ENCODE assay signal across 2 cellular contexts in genomic region chr10:91215384-91215783, GRCh38.
TF ChIP-seq lines count a peak whose summit lies in the region.

No MANE protein-coding gene starts in this region.

TF ChIP-seq in IMR-90, 13 proteins besides CTCF, POLR2A, EP300 and RAD21:
- no peak for TF ChIP-seq MXI1 (IDR thresholded peaks at IDR 0.05; ENCODE audit: borderline replicate concordance, low read depth, low read length)
- TF ChIP-seq MAFK (IDR thresholded peaks at IDR 0.05; ENCODE audit: low read depth, low read length) = peak; percentile 15; the same call in 1 of the 2 replicates
TF ChIP-seq in IMR-90: peak in this region for 1.

TF ChIP-seq in SK-N-SH, 30 proteins besides CTCF, POLR2A, EP300 and RAD21:
- TF ChIP-seq YY1 (IDR thresholded peaks at IDR 0.05; ENCODE audit: low read depth) = no peak
- TF ChIP-seq TAF1 (IDR thresholded peaks at IDR 0.05; ENCODE audit: borderline replicate concordance, low read depth, low read length) = no peak
- no peak for TF ChIP-seq GATA2 (CRISPR knock-in tag; IDR thresholded peaks at IDR 0.05)
- no peak for TF ChIP-seq NRF1 (IDR thresholded peaks at IDR 0.05; ENCODE audit: low read depth, low read length)
